ENCODE assay signal across 8 cellular contexts in genomic region chrX:153935326-153935851, GRCh38. TPM values are rescaled to one million over a fixed set of nuclear protein-coding genes. Genes with fewer than 3 reads are reported as not detected.
A peak's percentile ranks its signal among the peaks of the same experiment; 100 is the strongest.
DNase-seq lines count a peak whose midpoint lies in the region; ATAC-seq and TF ChIP-seq lines count a peak whose summit lies in the region.

No MANE protein-coding gene starts in this region.

- H3K4me2 ChIP-seq in DOHH2 (ENCODE audit: low read length): peak overlapping the region; percentile 84

- H3K4me1 ChIP-seq in DOHH2 (ENCODE audit: control insufficient read depth, low read length) (peaks cover 11% of the 10 kb centered on the region), HAP-1 (0 out of 2 replicates have a peak, but pooled peaks cover 3% of the 10 kb centered on the region)

- H4K20me1 ChIP-seq in DOHH2 (ENCODE audit: control insufficient read depth, insufficient read depth, low read depth, low read length): no peaks in the 10 kb centered on the region

- TF ChIP-seq CTCF in DOHH2 (IDR thresholded peaks at IDR 0.05; ENCODE audit: low read depth, low read length, poor library complexity, severe bottlenecking): no peak

- peaks cover 29% of the 10 kb centered on the region for H3K79me2 ChIP-seq in DOHH2 (ENCODE audit: control insufficient read depth, low read length)

- H3K36me3 Mint-ChIP-seq in activated CD4-positive, alpha-beta memory T cell treated with anti-CD3 and anti-CD28 coated beads, Interleukin-2, amount 10 ng/mL, durations not matched to agents 7 days and 5 days (ENCODE audit: low read depth): peaks cover 12% of the 10 kb centered on the region

- peak overlapping the region; percentile 56 for H3K4me3 Mint-ChIP-seq in activated CD4-positive, alpha-beta memory T cell treated with anti-CD3 and anti-CD28 coated beads, Interleukin-2, amount 10 ng/mL, durations not matched to agents 7 days and 5 days

- POLR2A ChIA-PET in activated CD4-positive, alpha-beta memory T cell treated with anti-CD3 and anti-CD28 coated beads, Interleukin-2, amount 10 ng/mL, durations not matched to agents 7 days and 5 days (lab: Charles Lee): interaction anchor here (1.0 to 2.9 kb wide), 6 partner anchors 9 to 36 kb away, joined by 3 to 25 read pairs (median 4); partner anchors contain the start of genes ARHGAP4, HCFC1 and RENBP

- ATAC-seq in left colon: peak; percentile 10
- ATAC-seq in HG03520 (IDR thresholded peaks at IDR 0.05; ENCODE audit: unreplicated experiment): no peak
- ATAC-seq in GM19324 (IDR thresholded peaks at IDR 0.05; ENCODE audit: low FRiP score, unreplicated experiment): no peak

- H3K36me3 ChIP-seq in DOHH2 (ENCODE audit: control insufficient read depth, low read length) (peaks cover 31% of the 10 kb centered on the region), HAP-1 (replicated peaks) (peaks cover 31% of the 10 kb centered on the region)

- H3F3A ChIP-seq in DOHH2 (ENCODE audit: control insufficient read depth, insufficient read depth): no peaks in the 10 kb centered on the region

- H3K9me3 ChIP-seq in DOHH2 (ENCODE audit: control insufficient read depth, insufficient read depth, low read length) (no peaks in the 10 kb centered on the region), HAP-1 (no peaks in the 10 kb centered on the region)

- no peak overlapping the region for H3K27ac Mint-ChIP-seq in activated CD4-positive, alpha-beta memory T cell treated with anti-CD3 and anti-CD28 coated beads, Interleukin-2, amount 10 ng/mL, durations not matched to agents 7 days and 5 days

- H3K27me3 Mint-ChIP-seq in activated CD4-positive, alpha-beta memory T cell treated with anti-CD3 and anti-CD28 coated beads, Interleukin-2, amount 10 ng/mL, durations not matched to agents 7 days and 5 days: no peaks in the 10 kb centered on the region

- no peaks in the 10 kb centered on the region for H3K9me2 ChIP-seq in DOHH2 (replicated peaks; ENCODE audit: control insufficient read depth, low read length)

- DNase-seq in HAP-1 (ENCODE audit: low spot score in 2 of 2): no peak
- no peak for DNase-seq in activated CD4-positive, alpha-beta memory T cell treated with anti-CD3 and anti-CD28 coated beads, Interleukin-2, amount 10 ng/mL, durations not matched to agents 7 days and 5 days
- DNase-seq in left colon: no peak
- no peak for DNase-seq in SW 1271 (lab: John Stamatoyannopoulos, UW)
- no peak for DNase-seq in HK-2 (ENCODE audit: unreplicated experiment)

- intact Hi-C loops in left colon (cut with DNase I, micrococcal nuclease): no loop called here

- peaks cover 28% of the 10 kb centered on the region for H3K4me1 Mint-ChIP-seq in activated CD4-positive, alpha-beta memory T cell treated with anti-CD3 and anti-CD28 coated beads, Interleukin-2, amount 10 ng/mL, durations not matched to agents 7 days and 5 days

- H3K27me3 ChIP-seq in DOHH2 (ENCODE audit: control insufficient read depth, low read length) (no peaks in the 10 kb centered on the region), HAP-1 (ENCODE audit: low read depth) (no peaks in the 10 kb centered on the region)

- CTCF ChIA-PET in activated CD4-positive, alpha-beta memory T cell treated with anti-CD3 and anti-CD28 coated beads, Interleukin-2, amount 10 ng/mL, durations not matched to agents 7 days and 5 days (lab: Charles Lee): interaction anchor here (1.0 to 3.1 kb wide), 3 partner anchors 11 to 13 kb away, joined by 3 to 13 read pairs (median 10); no protein-coding TSS in a partner anchor

- in situ Hi-C loops in HAP-1 (cut with MboI; ENCODE audit: low sequenced_read_pairs): no loop called here

- peak overlapping the region; percentile 79 for H3K4me3 ChIP-seq in DOHH2 (ENCODE audit: low read length)
- peak overlapping the region; percentile 22 for H3K4me3 ChIP-seq in HAP-1

- H3K27ac ChIP-seq in DOHH2 (ENCODE audit: low read depth, low read length): no peak overlapping the region

- H3K9me3 Mint-ChIP-seq in activated CD4-positive, alpha-beta memory T cell treated with anti-CD3 and anti-CD28 coated beads, Interleukin-2, amount 10 ng/mL, durations not matched to agents 7 days and 5 days: no peaks in the 10 kb centered on the region

RNA-seq across cellular contexts. Expression of gene NAA10, which starts 0.6 kb away (rescaled TPM):
- total RNA-seq in activated CD4-positive, alpha-beta memory T cell treated with anti-CD3 and anti-CD28 coated beads, Interleukin-2, amount 10 ng/mL, durations not matched to agents 7 days and 5 days: 10 to 100 TPM; 63.1 to 63.7 TPM
- total RNA-seq in left colon: 10 to 100 TPM; 52.7 to 68.0 TPM

RNA-seq across cellular contexts. Expression of gene RENBP, which starts 9.1 kb away (rescaled TPM):
- total RNA-seq in activated CD4-positive, alpha-beta memory T cell treated with anti-CD3 and anti-CD28 coated beads, Interleukin-2, amount 10 ng/mL, durations not matched to agents 7 days and 5 days: 10 to 100 TPM; 12.1 to 12.8 TPM
- total RNA-seq in left colon: 1 to 10 TPM; 3.8 to 8.6 TPM

RNA-seq across cellular contexts. Expression of gene ARHGAP4, which starts 9.3 kb away (rescaled TPM):
- 100 to 1,000 TPM; 262 to 267 TPM for total RNA-seq in activated CD4-positive, alpha-beta memory T cell treated with anti-CD3 and anti-CD28 coated beads, Interleukin-2, amount 10 ng/mL, durations not matched to agents 7 days and 5 days
- 10 to 100 TPM; 26.6 to 35.5 TPM for total RNA-seq in left colon

RNA-seq across cellular contexts. Expression of gene AVPR2, which starts 30.9 kb away (rescaled TPM):
- not detected for total RNA-seq in activated CD4-positive, alpha-beta memory T cell treated with anti-CD3 and anti-CD28 coated beads, Interleukin-2, amount 10 ng/mL, durations not matched to agents 7 days and 5 days
- total RNA-seq in left colon: under 1 TPM; 0.52 to 0.64 TPM

RNA-seq across cellular contexts. Expression of gene HCFC1, which starts 36.2 kb away (rescaled TPM):
- total RNA-seq in activated CD4-positive, alpha-beta memory T cell treated with anti-CD3 and anti-CD28 coated beads, Interleukin-2, amount 10 ng/mL, durations not matched to agents 7 days and 5 days: 10 to 100 TPM; 88.3 to 93.1 TPM
- 10 to 100 TPM; 31.9 to 47.9 TPM for total RNA-seq in left colon

Comparison
In these comparisons a context has a peak if more than half of its experiments do, and no peak if none do; other contexts are left out.
1. RNA of gene ARHGAP4, which starts 9.3 kb away (total RNA-seq): 262 to 267 TPM in activated CD4-positive, alpha-beta memory T cell treated with anti-CD3 and anti-CD28 coated beads, Interleukin-2, amount 10 ng/mL, durations not matched to agents 7 days and 5 days; 26.6 to 35.5 TPM in left colon; every median in the first group is over 4 times any median in the second.